In genomic region chr2:135052042-135052876, GRCh38 we compare ENCODE assay signal across 8 cellular contexts. TPM values are rescaled to one million over a fixed set of nuclear protein-coding genes. Genes with fewer than 3 reads are reported as not detected.
DNase-seq lines count a peak whose midpoint lies in the region; ATAC-seq lines count a peak whose summit lies in the region.

RAB3GAP1 (plus strand) TSS chr2:135052292; CDS start chr2:135052308, 16 bp downstream.

- no peaks in the 10 kb centered on the region for H3K27me3 Mint-ChIP-seq in CD4-positive, alpha-beta memory T cell

- POLR2A ChIA-PET in CD4-positive, alpha-beta memory T cell (lab: Charles Lee; ENCODE audit: partially characterized antibody), result interaction anchor here (0.9 to 3.1 kb wide), 13 partner anchors 9 to 1078 kb away, joined by 3 to 13 read pairs (median 4); partner anchors contain the start of genes CCNT2, MCM6, R3HDM1 and UBXN4

- peaks cover 7 to 18% of the 10 kb centered on the region in 2 donors for H3K36me3 Mint-ChIP-seq in CD4-positive, alpha-beta memory T cell

- peaks cover 23 to 48% (median 35%) of the 10 kb centered on the region in 4 donors for H3K4me1 Mint-ChIP-seq in CD4-positive, alpha-beta memory T cell

- peaks cover 38% of the 10 kb centered on the region for H3K4me1 ChIP-seq in CD4-positive, alpha-beta memory T cell (ENCODE audit: insufficient read depth, low read length)
- H3K4me1 ChIP-seq in effector memory CD4-positive, alpha-beta T cell (ENCODE audit: control insufficient read depth, insufficient read depth, low read length, poor library complexity, severe bottlenecking), result peaks cover 10% of the 10 kb centered on the region

- H3K4me3 ChIP-seq in CD4-positive, alpha-beta memory T cell (ENCODE audit: low read length in 2 of 2), result peak within 1 kb of the TSS; percentile 98 to 99
- peak within 1 kb of the TSS; percentile 73 for H3K4me3 ChIP-seq in effector memory CD4-positive, alpha-beta T cell (ENCODE audit: insufficient read depth, low read depth, low read length, poor library complexity, severe bottlenecking)

- peak within 1 kb of the TSS; percentile 97 to 100 (median 100) for H3K27ac Mint-ChIP-seq in CD4-positive, alpha-beta memory T cell

- H3K36me3 ChIP-seq in CD4-positive, alpha-beta memory T cell (ENCODE audit: insufficient read depth, low read length), result no peaks in the 10 kb centered on the region
- peaks cover 4% of the 10 kb centered on the region for H3K36me3 ChIP-seq in effector memory CD4-positive, alpha-beta T cell (ENCODE audit: control insufficient read depth, insufficient read depth, low read length)

- peak within 1 kb of the TSS; percentile 92 to 99 (median 98) for H3K4me3 Mint-ChIP-seq in CD4-positive, alpha-beta memory T cell

- H3K27ac ChIP-seq in CD4-positive, alpha-beta memory T cell (ENCODE audit: low read depth, low read length), result peak within 1 kb of the TSS; percentile 97
- peak within 1 kb of the TSS; percentile 99 for H3K27ac ChIP-seq in effector memory CD4-positive, alpha-beta T cell (ENCODE audit: insufficient read depth, low read length, poor library complexity, severe bottlenecking)

- no peaks in the 10 kb centered on the region for H3K27me3 ChIP-seq in CD4-positive, alpha-beta memory T cell (ENCODE audit: insufficient read depth, low read length)
- no peaks in the 10 kb centered on the region for H3K27me3 ChIP-seq in effector memory CD4-positive, alpha-beta T cell (replicated peaks; ENCODE audit: control insufficient read depth, insufficient read depth, low read length, poor library complexity, severe bottlenecking)

- CTCF ChIA-PET in CD4-positive, alpha-beta memory T cell (lab: Charles Lee; ENCODE audit: partially characterized antibody), result interaction anchor here (1.1 to 1.6 kb wide), 3 partner anchors 100 to 659 kb away, joined by 4 to 7 read pairs (median 5); no protein-coding TSS in a partner anchor

- ATAC-seq in GM19455 (IDR thresholded peaks at IDR 0.05; ENCODE audit: unreplicated experiment), result peak; percentile 83

- no peaks in the 10 kb centered on the region for H3K9me3 ChIP-seq in CD4-positive, alpha-beta memory T cell (ENCODE audit: control insufficient read depth in 1 of 2, low read length in 2 of 2)
- no peaks in the 10 kb centered on the region for H3K9me3 ChIP-seq in effector memory CD4-positive, alpha-beta T cell (ENCODE audit: control insufficient read depth, low read length)

- DNase-seq in CD4-positive, alpha-beta memory T cell, result peak; percentile 92 to 97 (median 94)
- DNase-seq in HK-2 (ENCODE audit: unreplicated experiment), result peak; percentile 81
- peak; percentile 86 for DNase-seq in NK-92 treated with Interleukin-12 subunit alpha and Interleukin-12 subunit beta, amount 100 ng/mL, for 24 hours (lab: John Stamatoyannopoulos, UW)
- DNase-seq in activated CD8-positive, alpha-beta memory T cell treated with anti-CD3 and anti-CD28 coated beads for 24 hours, result peak; percentile 92
- peak; percentile 89 to 93 (median 89) for DNase-seq in effector memory CD4-positive, alpha-beta T cell
- peak; percentile 81 for DNase-seq in medulla oblongata (ENCODE audit: extremely low spot score)
- peak; percentile 79 to 89 (median 84) for DNase-seq in stimulated activated CD4-positive, alpha-beta T cell treated with anti-CD3 and anti-CD28 coated beads, TNF-alpha, amount 100 ng/mL, for 48 hours (ENCODE audit: low read depth in 3 of 3)

- H3K9me3 Mint-ChIP-seq in CD4-positive, alpha-beta memory T cell, result no peaks in the 10 kb centered on the region

- intact Hi-C loops in CD4-positive, alpha-beta memory T cell (cut with micrococcal nuclease), result loop anchor here (1.0 to 5.0 kb wide), 9 partner anchors 75 to 1330 kb away; partner anchors contain the start of genes CCNT2, CXCR4, MCM6 and R3HDM1

RNA-seq across cellular contexts. Expression of gene RAB3GAP1, which starts in this region (rescaled TPM):
- total RNA-seq in CD4-positive, alpha-beta memory T cell, result 10 to 100 TPM; 45.1 to 46.7 TPM
- 10 to 100 TPM in 1 of 2 donors, 1 to 10 TPM in 1; 8.4 to 23.5 TPM for polyA plus RNA-seq in CD4-positive, alpha-beta memory T cell

Comparison
In these comparisons a context has a peak if more than half of its experiments do, and no peak if none do; other contexts are left out.
1. Peak in every context shown above with its lines: DNase-seq, ATAC-seq, H3K4me3 ChIP-seq and H3K27ac ChIP-seq.